In genomic region chr4:87390931-87391782, GRCh38 we compare ENCODE assay signal across 8 cellular contexts. TPM values are rescaled to one million over a fixed set of nuclear protein-coding genes. Genes with fewer than 3 reads are reported as not detected.
A peak's percentile ranks its signal among the peaks of the same experiment; 100 is the strongest.
DNase-seq lines count a peak whose midpoint lies in the region; ATAC-seq and TF ChIP-seq lines count a peak whose summit lies in the region.

TSS of gene HSD17B11 (minus strand) at chr4:87391188. CDS start at chr4:87391070, 118 bp downstream.

- H3K9ac ChIP-seq in mucosa of stomach (ENCODE audit: low read length): peak within 1 kb of the TSS; percentile 91

- ATAC-seq in GM21723 (IDR thresholded peaks at IDR 0.05; ENCODE audit: unreplicated experiment) (peak; percentile 99), Panc1 (peak; percentile 98)
- ATAC-seq in activated T-cell treated with anti-CD3 and anti-CD28 coated beads, Interleukin-2, amount 50 U/mL, for 4 hours: peak; percentile 98 to 99

- H3K4me1 ChIP-seq in Panc1 (ENCODE audit: control insufficient read depth, insufficient read depth, low read length): peaks cover 8% of the 10 kb centered on the region; the same call in 1 of the 2 replicates
- peaks cover 0 to 5% of the 10 kb centered on the region in 2 donors for H3K4me1 ChIP-seq in esophagus (ENCODE audit: control insufficient read depth in 2 of 2, insufficient read depth in 2 of 2, low read length in 1 of 2)
- peaks cover 9% of the 10 kb centered on the region for H3K4me1 ChIP-seq in mucosa of stomach (ENCODE audit: control insufficient read depth, insufficient read depth, low read length)

- DNase-seq in DMS53 treated with DMSO at 0.1 percent for 48 hours (lab: John Stamatoyannopoulos, UW; ENCODE audit: unreplicated experiment) (peak; percentile 83), KG1 (lab: John Stamatoyannopoulos, UW) (peak; percentile 90), Panc1 (ENCODE audit: low read depth, low spot score) (peak; percentile 78)
- DNase-seq in activated T-cell treated with anti-CD3 and anti-CD28 coated beads, Interleukin-2, amount 50 U/mL, for 4 hours: peak; percentile 69
- peak; percentile 53 to 64 for DNase-seq in stimulated activated CD8-positive, alpha-beta memory T cell treated with anti-CD3 and anti-CD28 coated beads, Interleukin-7, amount 100 ng/mL, for 1 hour (ENCODE audit: low read depth in 2 of 2)

- POLR2A ChIA-PET in Panc1 (lab: Charles Lee): interaction anchor here (0.5 to 1.0 kb wide), 6 partner anchors 12 to 1904 kb away, joined by 3 to 12 read pairs (median 6); no protein-coding TSS in a partner anchor

- H3K9me3 Mint-ChIP-seq in activated T-cell treated with anti-CD3 and anti-CD28 coated beads, Interleukin-2, amount 50 U/mL, for 4 hours: no peaks in the 10 kb centered on the region

- intact Hi-C loops in Panc1 (cut with micrococcal nuclease; ENCODE audit: unreplicated experiment): no loop called here

- H3K27ac ChIP-seq in Panc1 (ENCODE audit: low read length) (peak within 1 kb of the TSS; percentile 95), esophagus (ENCODE audit: low read depth in 2 of 2, low read length in 1 of 2) (peak within 1 kb of the TSS; percentile 77 to 89)

- in situ Hi-C loops in Panc1 (cut with HindIII; ENCODE audit: low pct_unique_long_range_greater_than_20kb, low sequenced_read_pairs): no loop called here

- 1% methylated on average over 42 of the region's 42 CpGs for WGBS in esophagus, 2 donors

- H3K9me3 ChIP-seq in Panc1 (ENCODE audit: control insufficient read depth, insufficient read depth, low read depth, low read length): no peaks in the 10 kb centered on the region
- no peaks in the 10 kb centered on the region for H3K9me3 ChIP-seq in esophagus (ENCODE audit: control insufficient read depth in 2 of 2, insufficient read depth in 1 of 2, low read depth in 1 of 2, low read length in 1 of 2)
- H3K9me3 ChIP-seq in mucosa of stomach (ENCODE audit: control insufficient read depth, low read length): no peaks in the 10 kb centered on the region

- H3K4me3 Mint-ChIP-seq in activated T-cell treated with anti-CD3 and anti-CD28 coated beads, Interleukin-2, amount 50 U/mL, for 4 hours: peak within 1 kb of the TSS; percentile 95

- peaks cover 43% of the 10 kb centered on the region for H3K4me1 Mint-ChIP-seq in activated T-cell treated with anti-CD3 and anti-CD28 coated beads, Interleukin-2, amount 50 U/mL, for 4 hours (ENCODE audit: low read depth)

- H3K27me3 Mint-ChIP-seq in activated T-cell treated with anti-CD3 and anti-CD28 coated beads, Interleukin-2, amount 50 U/mL, for 4 hours (ENCODE audit: low read depth): no peaks in the 10 kb centered on the region

- no peaks in the 10 kb centered on the region for H3K27me3 ChIP-seq in Panc1 (ENCODE audit: control insufficient read depth, insufficient read depth, low read length)
- no peaks in the 10 kb centered on the region for H3K27me3 ChIP-seq in esophagus (ENCODE audit: control insufficient read depth in 1 of 2, insufficient read depth in 2 of 2, low read length in 2 of 2)
- no peaks in the 10 kb centered on the region for H3K27me3 ChIP-seq in mucosa of stomach (ENCODE audit: control insufficient read depth, insufficient read depth, low read length)

- BruUV-seq in Panc1 (replicated peaks; lab: Mats Ljungman, UMichigan): no TSS peak

- no peak for TF ChIP-seq CTCF in Panc1 (IDR thresholded peaks at IDR 0.05)

- H3K36me3 ChIP-seq in Panc1 (ENCODE audit: control insufficient read depth, insufficient read depth, low read length) (peaks cover 6% of the 10 kb centered on the region; the same call in 1 of the 2 replicates), esophagus (ENCODE audit: control insufficient read depth in 2 of 2, insufficient read depth in 2 of 2, low read length in 1 of 2) (no peaks in the 10 kb centered on the region), mucosa of stomach (ENCODE audit: control insufficient read depth, insufficient read depth, low read length) (no peaks in the 10 kb centered on the region)

- peak within 1 kb of the TSS; percentile 92 to 93 for H3K4me3 ChIP-seq in Panc1 (ENCODE audit: low read depth in 2 of 2, low read length in 2 of 2)
- peak within 1 kb of the TSS; percentile 57 to 86 for H3K4me3 ChIP-seq in esophagus (ENCODE audit: low read depth in 1 of 2, low read length in 2 of 2)
- peak within 1 kb of the TSS; percentile 72 for H3K4me3 ChIP-seq in mucosa of stomach (ENCODE audit: low read length)

- CTCF ChIA-PET in Panc1 (lab: Charles Lee): interaction anchor here (0.6 to 1.0 kb wide), 4 partner anchors 35 to 1675 kb away, joined by 3 to 6 read pairs (median 4); no protein-coding TSS in a partner anchor

- peaks cover 5% of the 10 kb centered on the region for H3K36me3 Mint-ChIP-seq in activated T-cell treated with anti-CD3 and anti-CD28 coated beads, Interleukin-2, amount 50 U/mL, for 4 hours (ENCODE audit: insufficient read depth)

RNA-seq across cellular contexts. Expression of gene HSD17B11, which starts in this region (rescaled TPM):
- total RNA-seq in Panc1 (2021; ENCODE audit: unreplicated experiment): 34.9 TPM
- 34.4 TPM for polyA plus RNA-seq in Panc1 (2012; ENCODE audit: insufficient read length)
- total RNA-seq in activated T-cell treated with anti-CD3 and anti-CD28 coated beads, Interleukin-2, amount 50 U/mL, for 4 hours: 1 to 10 TPM; 5.3 to 8.9 (median 7.4) TPM
- 1 to 10 TPM; 6.6 to 9.9 TPM for polyA plus RNA-seq in esophagus

Comparison
In these comparisons a context has a peak if more than half of its experiments do, and no peak if none do; other contexts are left out.
1. Peak in every context shown above with its lines: DNase-seq, ATAC-seq, H3K4me3 ChIP-seq and H3K27ac ChIP-seq.